Comparison of ENCODE assay signal across 26 cellular contexts in genomic region chr5:128254789-128255188, GRCh38.
DNase-seq lines count a peak whose midpoint lies in the region; ATAC-seq and TF ChIP-seq lines count a peak whose summit lies in the region.
"Had no signal": no experiment of that assay in that cellular context is flagged by ENCODE, and none has a peak within 500 bp of the region (broad histone marks: within the 10 kb centered on the region; RNA-seq: fewer than 3 reads in every experiment).

No MANE protein-coding gene starts in this region.

- TF ChIP-seq CTCF in LNCaP clone FGC (IDR thresholded peaks at IDR 0.05; ENCODE audit: control insufficient read depth, extremely low read depth, insufficient read depth) (no peak), choroid plexus epithelial cell (conservative IDR thresholded peaks at IDR 0.05; ENCODE audit: low read depth, low read length) (no peak), fibroblast of villous mesenchyme (IDR thresholded peaks at IDR 0.05; ENCODE audit: insufficient read depth, low read depth, low read length) (no peak)

- H3K4me3 ChIP-seq in LNCaP clone FGC (ENCODE audit: low read depth, low read length) = no peak overlapping the region
- H3K4me3 ChIP-seq in choroid plexus epithelial cell (ENCODE audit: low read depth, low read length) = no peak overlapping the region
- H3K4me3 ChIP-seq in fibroblast of villous mesenchyme (ENCODE audit: low read depth, low read length) = no peak overlapping the region
- H3K4me3 ChIP-seq: SJCRH30, thyroid gland, uterus had no signal

- DNase-seq in Daoy (ENCODE audit: low read depth) (peak; percentile 11), LNCaP clone FGC (ENCODE audit: low read depth) (peak; percentile 2), choroid plexus epithelial cell (ENCODE audit: low read depth) (peak; percentile 46), fibroblast of villous mesenchyme (ENCODE audit: low read depth) (peak; percentile 33), NCI-H2029 (lab: John Stamatoyannopoulos, UW) (no peak)
- no peak for DNase-seq in activated CD8-positive, alpha-beta memory T cell treated with anti-CD3 and anti-CD28 coated beads, Interleukin-2, amount 50 U/mL, for 48 hours
- no peak for DNase-seq in activated naive CD4-positive, alpha-beta T cell treated with anti-CD3 and anti-CD28 coated beads, Interleukin-2, amount 50 U/mL, for 16 hours
- DNase-seq: activated CD4-positive, alpha-beta T cell treated with anti-CD3 and anti-CD28 coated beads for 36 hours; activated CD8-positive, alpha-beta T cell treated with anti-CD3 and anti-CD28 coated beads for 36 hours; aorta; CD4-positive, alpha-beta T cell; DND-41; KBM-7; naive thymus-derived CD4-positive, alpha-beta T cell; NCI-H1436; NCI-H2081 treated with DMSO at 0.1 percent for 48 hours; NCI-H345; nucleus accumbens; SJCRH30; stimulated activated naive CD8-positive, alpha-beta T cell treated with anti-CD3 and anti-CD28 coated beads, Interleukin-15, amount 100 ng/mL, for 72 hours; SW 1271; thyroid gland; uterus had no signal

- ATAC-seq in HG03432 (IDR thresholded peaks at IDR 0.05; ENCODE audit: unreplicated experiment) = no peak
- ATAC-seq: activated CD4-positive, alpha-beta T cell treated with anti-CD3 and anti-CD28 coated beads for 36 hours; activated CD8-positive, alpha-beta T cell treated with anti-CD3 and anti-CD28 coated beads for 36 hours; activated T-helper 17 cell treated with anti-CD3 and anti-CD28 coated beads, Interleukin-2, amount 50 U/mL, for 72 hours; naive thymus-derived CD4-positive, alpha-beta T cell; sciatic nerve; stimulated activated naive CD8-positive, alpha-beta T cell treated with anti-CD3 and anti-CD28 coated beads, Interleukin-15, amount 100 ng/mL, for 72 hours had no signal

Comparison
In these comparisons a context has a peak if more than half of its experiments do, and no peak if none do; other contexts are left out.
1. DNase-seq: peak in Daoy (single experiment), LNCaP clone FGC (single experiment), choroid plexus epithelial cell (single experiment) and fibroblast of villous mesenchyme (single experiment); none in activated CD8-positive, alpha-beta memory T cell treated with anti-CD3 and anti-CD28 coated beads, Interleukin-2, amount 50 U/mL, for 48 hours (single experiment), activated naive CD4-positive, alpha-beta T cell treated with anti-CD3 and anti-CD28 coated beads, Interleukin-2, amount 50 U/mL, for 16 hours (single experiment) and NCI-H2029 (single experiment).